ENCODE assay signal across 18 cellular contexts in genomic region chr4:82643994-82644730, GRCh38.
DNase-seq lines count a peak whose midpoint lies in the region; ATAC-seq, FAIRE-seq and TF ChIP-seq lines count a peak whose summit lies in the region.
"Had no signal": no experiment of that assay in that cellular context is flagged by ENCODE, and none has a peak within 500 bp of the region (broad histone marks: within the 10 kb centered on the region; RNA-seq: fewer than 3 reads in every experiment).

No MANE protein-coding gene starts in this region.

- in situ Hi-C loops in Caki2 (cut with HindIII; ENCODE audit: low pct_unique_long_range_greater_than_20kb, low sequenced_read_pairs): no loop called here

- H3K36me3 Mint-ChIP-seq in osteocyte (ENCODE audit: unreplicated experiment): no peaks in the 10 kb centered on the region
- H3K36me3 Mint-ChIP-seq in type B pancreatic cell: peaks cover 12% of the 10 kb centered on the region

- FAIRE-seq in RCC 7860 (lab: Jason Lieb, UNC): peak; percentile 76
- no peak for FAIRE-seq in GM19239 (lab: Jason Lieb, UNC)
- FAIRE-seq: islet of Langerhans had no signal

- DNase-seq in Caki2 (ENCODE audit: low read depth) (peak; percentile 71), RCC 7860 (ENCODE audit: low spot score) (peak; percentile 60), epithelial cell of prostate (ENCODE audit: low read depth, low spot score) (no peak), osteocyte (ENCODE audit: extremely low spot score, unreplicated experiment) (no peak), type B pancreatic cell (ENCODE audit: extremely low spot score, unreplicated experiment) (no peak), GM19239 (ENCODE audit: insufficient read length, low spot score) (no peak), hypothalamus (lab: John Stamatoyannopoulos, UW) (no peak)
- DNase-seq: activated CD4-positive, alpha-beta T cell treated with anti-CD3 and anti-CD28 coated beads for 36 hours; amygdala; NCI-H1436; NCI-H510A; PC-9; T-helper 1 cell; thyroid gland had no signal

- TF ChIP-seq CTCF in osteocyte (IDR thresholded peaks at IDR 0.05) (no peak), type B pancreatic cell (conservative IDR thresholded peaks at IDR 0.05) (no peak)

- H3K9me3 Mint-ChIP-seq in osteocyte (ENCODE audit: unreplicated experiment) (no peaks in the 10 kb centered on the region), type B pancreatic cell (no peaks in the 10 kb centered on the region)

- peaks cover 45% of the 10 kb centered on the region for H3K4me1 Mint-ChIP-seq in osteocyte (ENCODE audit: unreplicated experiment)
- peaks cover 30% of the 10 kb centered on the region for H3K4me1 Mint-ChIP-seq in type B pancreatic cell (ENCODE audit: unreplicated experiment)
- H3K4me1 Mint-ChIP-seq: activated CD4-positive, alpha-beta T cell treated with anti-CD3 and anti-CD28 coated beads for 36 hours had no signal

- peak overlapping the region; percentile 23 for H3K27ac ChIP-seq in epithelial cell of prostate
- H3K27ac ChIP-seq: C4-2B, KMS-11, PC-9, thyroid gland had no signal

- H3K27ac Mint-ChIP-seq in osteocyte (ENCODE audit: unreplicated experiment): peak overlapping the region; percentile 46
- no peak overlapping the region for H3K27ac Mint-ChIP-seq in type B pancreatic cell
- H3K27ac Mint-ChIP-seq: activated CD4-positive, alpha-beta T cell treated with anti-CD3 and anti-CD28 coated beads for 36 hours had no signal

- H3K4me3 Mint-ChIP-seq in osteocyte (ENCODE audit: unreplicated experiment) (no peak overlapping the region), type B pancreatic cell (no peak overlapping the region)
- H3K4me3 Mint-ChIP-seq: activated CD4-positive, alpha-beta T cell treated with anti-CD3 and anti-CD28 coated beads for 36 hours had no signal

- H3K27me3 Mint-ChIP-seq in osteocyte (ENCODE audit: unreplicated experiment) (no peaks in the 10 kb centered on the region), type B pancreatic cell (no peaks in the 10 kb centered on the region)

- no peak for ATAC-seq in GM21619 (IDR thresholded peaks at IDR 0.05; ENCODE audit: unreplicated experiment)
- ATAC-seq: activated CD4-positive, alpha-beta T cell treated with anti-CD3 and anti-CD28 coated beads for 36 hours had no signal

Comparison
In these comparisons a context has a peak if more than half of its experiments do, and no peak if none do; other contexts are left out.
1. DNase-seq: peak in Caki2 (single experiment) and RCC 7860 (single experiment); none in epithelial cell of prostate (single experiment), osteocyte (single experiment), type B pancreatic cell (single experiment), GM19239 (single experiment) and hypothalamus (0 of 51).